In genomic region chr12:132084681-132085635, GRCh38 we compare ENCODE assay signal across 1 cellular context.
TF ChIP-seq lines count a peak whose summit lies in the region.

No MANE protein-coding gene starts in this region.

TF ChIP-seq in GM12878, 131 proteins besides CTCF, POLR2A, EP300 and RAD21 (continued from another document and continues in another):
- TF ChIP-seq ZBTB40 (IDR thresholded peaks at IDR 0.05; ENCODE audit: borderline replicate concordance) (no peak), GABPA (IDR thresholded peaks at IDR 0.05; ENCODE audit: low read depth) (no peak), PBX3 (IDR thresholded peaks at IDR 0.05; ENCODE audit: insufficient replicate concordance, low read depth, low read length) (peak; percentile 51), NR2C1 (IDR thresholded peaks at IDR 0.05) (peak; percentile 79), ZBTB4 (CRISPR knock-in tag; IDR thresholded peaks at IDR 0.05) (no peak), ETV6 (conservative IDR thresholded peaks at IDR 0.05 in 1 of 2, IDR thresholded peaks at IDR 0.05 in 1 of 2; ENCODE audit: borderline replicate concordance in 1 of 2, low read depth in 1 of 2) (no peak), BCL3 (IDR thresholded peaks at IDR 0.05; ENCODE audit: borderline replicate concordance, insufficient read depth, low read depth, low read length, poor library complexity, severe bottlenecking) (no peak), WRNIP1 (IDR thresholded peaks at IDR 0.05; ENCODE audit: borderline replicate concordance, low read depth, low read length) (no peak), ASH2L (IDR thresholded peaks at IDR 0.05; ENCODE audit: borderline replicate concordance, low read depth) (no peak), MTA2 (IDR thresholded peaks at IDR 0.05; ENCODE audit: low read depth) (0 out of 2 replicates have a peak, but pooled peaks have one; percentile 16), NFXL1 (IDR thresholded peaks at IDR 0.05; ENCODE audit: borderline replicate concordance) (no peak), SRF (IDR thresholded peaks at IDR 0.05; ENCODE audit: low read depth in 2 of 2, low read length in 2 of 2) (peak in 1 of 2 experiments; percentile 18; a peak in 1 of 4 replicates), RB1 (IDR thresholded peaks at IDR 0.05; ENCODE audit: borderline replicate concordance) (0 out of 2 replicates have a peak, but pooled peaks have one; percentile 41), NKRF (conservative IDR thresholded peaks at IDR 0.05) (no peak), NR2C2 (IDR thresholded peaks at IDR 0.05; ENCODE audit: borderline replicate concordance, control insufficient read depth, insufficient read length, low read depth) (no peak), PKNOX1 (IDR thresholded peaks at IDR 0.05) (peak; percentile 82), ZNF217 (IDR thresholded peaks at IDR 0.05) (no peak), HDGF (IDR thresholded peaks at IDR 0.05) (no peak), TARDBP (IDR thresholded peaks at IDR 0.05; ENCODE audit: borderline replicate concordance) (no peak), IRF3 (IDR thresholded peaks at IDR 0.05) (no peak), MYC (IDR thresholded peaks at IDR 0.05; ENCODE audit: insufficient read depth, insufficient read length, insufficient replicate concordance, low read length, severe bottlenecking) (no peak), HSF1 (IDR thresholded peaks at IDR 0.05; ENCODE audit: low read depth, low read length) (no peak), ZBTB33 (IDR thresholded peaks at IDR 0.05) (no peak; the same call in 1 of the 2 replicates), PML (IDR thresholded peaks at IDR 0.05; ENCODE audit: low read length) (no peak), IKZF1 (conservative IDR thresholded peaks at IDR 0.05) (no peak), E2F4 (IDR thresholded peaks at IDR 0.05; ENCODE audit: low read depth, low read length) (no peak), HDAC2 (IDR thresholded peaks at IDR 0.05) (no peak), HDAC6 (IDR thresholded peaks at IDR 0.05; ENCODE audit: unreplicated experiment) (no peak), MEF2A (IDR thresholded peaks at IDR 0.05; ENCODE audit: insufficient read depth, low read depth, low read length) (no peak), SMAD1 (IDR thresholded peaks at IDR 0.05; ENCODE audit: low read depth, partially characterized antibody) (no peak), FOXM1 (IDR thresholded peaks at IDR 0.05; ENCODE audit: low read depth, low read length) (no peak), TCF12 (IDR thresholded peaks at IDR 0.05; ENCODE audit: low read depth, low read length) (no peak), KDM1A (IDR thresholded peaks at IDR 0.05; ENCODE audit: borderline replicate concordance) (no peak), NFIC (IDR thresholded peaks at IDR 0.05; ENCODE audit: low read depth, low read length) (no peak), MEF2B (IDR thresholded peaks at IDR 0.05; ENCODE audit: partially characterized antibody, poor library complexity, severe bottlenecking) (no peak), POLR2AphosphoS2 (IDR thresholded peaks at IDR 0.05; ENCODE audit: low read depth, low read length) (no peak), JUND (IDR thresholded peaks at IDR 0.05; ENCODE audit: low read depth, low read length) (no peak), ATF3 (IDR thresholded peaks at IDR 0.05; ENCODE audit: borderline replicate concordance, extremely low read depth, low read depth, low read length) (no peak), RFX5 (IDR thresholded peaks at IDR 0.05; ENCODE audit: low read depth, low read length) (no peak)
